In genomic region chr10:6292741-6293151, GRCh38 we compare ENCODE assay signal across 15 cellular contexts.
DNase-seq lines count a peak whose midpoint lies in the region; ATAC-seq and TF ChIP-seq lines count a peak whose summit lies in the region.
"Had no signal": no experiment of that assay in that cellular context is flagged by ENCODE, and none has a peak within 500 bp of the region (broad histone marks: within the 10 kb centered on the region; RNA-seq: fewer than 3 reads in every experiment).

No MANE protein-coding gene starts in this region.

- no peak for TF ChIP-seq CTCF in natural killer cell (IDR thresholded peaks at IDR 0.05)
- no peak for TF ChIP-seq CTCF in esophagus squamous epithelium (IDR thresholded peaks at IDR 0.05)
- TF ChIP-seq CTCF in type B pancreatic cell (conservative IDR thresholded peaks at IDR 0.05): no peak

- H3K27ac ChIP-seq in esophagus squamous epithelium: peak overlapping the region in 3 of 4 donors; percentile 37 to 78 (median 45)
- H3K27ac ChIP-seq: gastrocnemius medialis, SJCRH30, VCaP had no signal

- 58 to 81% methylated on average over 7 of the region's 7 CpGs for WGBS in esophagus squamous epithelium, 2 donors

- no peaks in the 10 kb centered on the region for H3K36me3 ChIP-seq in esophagus squamous epithelium
- H3K36me3 ChIP-seq: gastrocnemius medialis, SJCRH30 had no signal

- no peaks in the 10 kb centered on the region for H3K36me3 Mint-ChIP-seq in natural killer cell treated with Interleukin-12 subunit alpha and Interleukin-12 subunit beta and Interleukin-15 and Interleukin-18, amount 100 ng/mL, for 72 hours
- H3K36me3 Mint-ChIP-seq in natural killer cell (no peaks in the 10 kb centered on the region), T-helper 17 cell (ENCODE audit: low read depth) (peaks cover 2% of the 10 kb centered on the region), type B pancreatic cell (no peaks in the 10 kb centered on the region)

- H3K27ac Mint-ChIP-seq in natural killer cell treated with Interleukin-12 subunit alpha and Interleukin-12 subunit beta and Interleukin-15 and Interleukin-18, amount 100 ng/mL, for 72 hours: peak overlapping the region; percentile 32 to 93
- H3K27ac Mint-ChIP-seq in natural killer cell (no peak overlapping the region), T-helper 17 cell (peak overlapping the region; percentile 89), type B pancreatic cell (peak overlapping the region; percentile 55)
- H3K27ac Mint-ChIP-seq in stimulated activated naive CD8-positive, alpha-beta T cell treated with anti-CD3 and anti-CD28 coated beads, Interleukin-15, amount 100 ng/mL, for 72 hours: no peak overlapping the region
- H3K27ac Mint-ChIP-seq: naive B cell had no signal

- H3K9me3 ChIP-seq in T-helper 17 cell (ENCODE audit: control insufficient read depth, low read length, poor library complexity, severe bottlenecking): no peaks in the 10 kb centered on the region
- no peaks in the 10 kb centered on the region for H3K9me3 ChIP-seq in esophagus squamous epithelium
- H3K9me3 ChIP-seq: gastrocnemius medialis, SJCRH30 had no signal

- H3K4me1 Mint-ChIP-seq in natural killer cell treated with Interleukin-12 subunit alpha and Interleukin-12 subunit beta and Interleukin-15 and Interleukin-18, amount 100 ng/mL, for 72 hours (ENCODE audit: low read depth in 2 of 2): peaks cover 40 to 44% of the 10 kb centered on the region in 2 donors
- H3K4me1 Mint-ChIP-seq in natural killer cell (peaks cover 0 to under 1% of the 10 kb centered on the region in 2 donors), T-helper 17 cell (peaks cover 31% of the 10 kb centered on the region), type B pancreatic cell (ENCODE audit: unreplicated experiment) (peaks cover 28% of the 10 kb centered on the region)
- peaks cover 68% of the 10 kb centered on the region for H3K4me1 Mint-ChIP-seq in stimulated activated naive CD8-positive, alpha-beta T cell treated with anti-CD3 and anti-CD28 coated beads, Interleukin-15, amount 100 ng/mL, for 72 hours

- H3K4me3 Mint-ChIP-seq in natural killer cell treated with Interleukin-12 subunit alpha and Interleukin-12 subunit beta and Interleukin-15 and Interleukin-18, amount 100 ng/mL, for 72 hours: peak overlapping the region; percentile 21
- H3K4me3 Mint-ChIP-seq in natural killer cell (no peak overlapping the region), T-helper 17 cell (peak overlapping the region; percentile 59), type B pancreatic cell (peak overlapping the region; percentile 10)
- H3K4me3 Mint-ChIP-seq in stimulated activated naive CD8-positive, alpha-beta T cell treated with anti-CD3 and anti-CD28 coated beads, Interleukin-15, amount 100 ng/mL, for 72 hours: no peak overlapping the region
- H3K4me3 Mint-ChIP-seq: naive B cell had no signal

- no peak for DNase-seq in natural killer cell treated with Interleukin-12 subunit alpha and Interleukin-12 subunit beta and Interleukin-15 and Interleukin-18, amount 100 ng/mL, for 72 hours (ENCODE audit: low spot score)
- DNase-seq in natural killer cell: no peak
- no peak for DNase-seq in T-helper 17 cell
- DNase-seq in esophagus squamous epithelium (lab: John Stamatoyannopoulos, UW): no peak
- no peak for DNase-seq in type B pancreatic cell (ENCODE audit: extremely low spot score, unreplicated experiment)
- no peak for DNase-seq in stimulated activated naive CD8-positive, alpha-beta T cell treated with anti-CD3 and anti-CD28 coated beads, Interleukin-15, amount 100 ng/mL, for 72 hours
- DNase-seq in NCI-H510A treated with DMSO at 0.1 percent for 48 hours (lab: John Stamatoyannopoulos, UW): no peak
- no peak for DNase-seq in posterior cingulate gyrus
- DNase-seq: gastrocnemius medialis, naive B cell, NCI-H1092 had no signal

- intact Hi-C loops in natural killer cell (cut with micrococcal nuclease) (no loop called here), esophagus squamous epithelium (cut with DNase I) (no loop called here), posterior cingulate gyrus (cut with DNase I) (no loop called here)

- no peaks in the 10 kb centered on the region for H3K27me3 Mint-ChIP-seq in natural killer cell treated with Interleukin-12 subunit alpha and Interleukin-12 subunit beta and Interleukin-15 and Interleukin-18, amount 100 ng/mL, for 72 hours
- H3K27me3 Mint-ChIP-seq in natural killer cell (ENCODE audit: low read depth in 2 of 2) (no peaks in the 10 kb centered on the region), T-helper 17 cell (no peaks in the 10 kb centered on the region), type B pancreatic cell (no peaks in the 10 kb centered on the region)
- no peaks in the 10 kb centered on the region for H3K27me3 Mint-ChIP-seq in stimulated activated naive CD8-positive, alpha-beta T cell treated with anti-CD3 and anti-CD28 coated beads, Interleukin-15, amount 100 ng/mL, for 72 hours
- H3K27me3 Mint-ChIP-seq: naive B cell had no signal

- no peaks in the 10 kb centered on the region for H3K27me3 ChIP-seq in esophagus squamous epithelium
- H3K27me3 ChIP-seq: gastrocnemius medialis, SJCRH30 had no signal

- no peak overlapping the region for H3K4me3 ChIP-seq in esophagus squamous epithelium
- H3K4me3 ChIP-seq: gastrocnemius medialis, lung, SJCRH30 had no signal

- no peak for TF ChIP-seq POLR2A in esophagus squamous epithelium (IDR thresholded peaks at IDR 0.05)

- H3K9me3 Mint-ChIP-seq in natural killer cell treated with Interleukin-12 subunit alpha and Interleukin-12 subunit beta and Interleukin-15 and Interleukin-18, amount 100 ng/mL, for 72 hours: peaks cover 7% of the 10 kb centered on the region
- H3K9me3 Mint-ChIP-seq in natural killer cell (no peaks in the 10 kb centered on the region), type B pancreatic cell (peaks cover 12% of the 10 kb centered on the region)
- peaks cover 12 to 19% of the 10 kb centered on the region in 2 donors for H3K9me3 Mint-ChIP-seq in stimulated activated naive CD8-positive, alpha-beta T cell treated with anti-CD3 and anti-CD28 coated beads, Interleukin-15, amount 100 ng/mL, for 72 hours

- no peak for ATAC-seq in natural killer cell treated with Interleukin-12 subunit alpha and Interleukin-12 subunit beta and Interleukin-15 and Interleukin-18, amount 100 ng/mL, for 72 hours
- ATAC-seq in natural killer cell: no peak
- ATAC-seq in T-helper 17 cell: no peak
- no peak for ATAC-seq in stimulated activated naive CD8-positive, alpha-beta T cell treated with anti-CD3 and anti-CD28 coated beads, Interleukin-15, amount 100 ng/mL, for 72 hours
- ATAC-seq: HCT116 had no signal

- peaks cover 19 to 55% (median 28%) of the 10 kb centered on the region in 3 donors for H3K4me1 ChIP-seq in esophagus squamous epithelium
- H3K4me1 ChIP-seq: gastrocnemius medialis, SJCRH30 had no signal

Comparison
In these comparisons a context has a peak if more than half of its experiments do, and no peak if none do; other contexts are left out.
1. H3K27ac Mint-ChIP-seq: peak in natural killer cell treated with Interleukin-12 subunit alpha and Interleukin-12 subunit beta and Interleukin-15 and Interleukin-18, amount 100 ng/mL, for 72 hours (2 of 2), T-helper 17 cell (single experiment) and type B pancreatic cell (single experiment); none in natural killer cell (0 of 2) and stimulated activated naive CD8-positive, alpha-beta T cell treated with anti-CD3 and anti-CD28 coated beads, Interleukin-15, amount 100 ng/mL, for 72 hours (0 of 2).
2. H3K4me3 Mint-ChIP-seq: peak in natural killer cell treated with Interleukin-12 subunit alpha and Interleukin-12 subunit beta and Interleukin-15 and Interleukin-18, amount 100 ng/mL, for 72 hours (single experiment), T-helper 17 cell (single experiment) and type B pancreatic cell (single experiment); none in natural killer cell (single experiment) and stimulated activated naive CD8-positive, alpha-beta T cell treated with anti-CD3 and anti-CD28 coated beads, Interleukin-15, amount 100 ng/mL, for 72 hours (0 of 2).